10 cellular contexts compared by ENCODE assay signal in genomic region chr21:26795866-26796329, GRCh38. TPM values are rescaled to one million over a fixed set of nuclear protein-coding genes. Genes with fewer than 3 reads are reported as not detected.
DNase-seq lines count a peak whose midpoint lies in the region; ATAC-seq and TF ChIP-seq lines count a peak whose summit lies in the region.
"Had no signal": no experiment of that assay in that cellular context is flagged by ENCODE, and none has a peak within 500 bp of the region (broad histone marks: within the 10 kb centered on the region; RNA-seq: fewer than 3 reads in every experiment).

No MANE protein-coding gene starts in this region.

- ATAC-seq in stimulated activated memory B cell treated with anti-CD40 and anti-IgM and Interleukin-4, amounts not matched to agents 10 μg/mL and 1 μg/mL and 100 μg/mL, for 72 hours: no peak
- no peak for ATAC-seq in HG03354 (IDR thresholded peaks at IDR 0.05; ENCODE audit: poor library complexity, severe bottlenecking, unreplicated experiment)

- H4K20me1 ChIP-seq in osteoblast (ENCODE audit: insufficient read depth, low read length) (no peaks in the 10 kb centered on the region), MM.1S (ENCODE audit: insufficient read depth, low read length) (no peaks in the 10 kb centered on the region)

- DNase-seq in COLO829 (ENCODE audit: low spot score) (peak; percentile 80), fibroblast of the conjunctiva (ENCODE audit: low read depth) (peak; percentile 86), osteoblast (ENCODE audit: insufficient read length, low spot score, missing footprints) (peak; percentile 75), MM.1S (no peak), NCI-H524 (lab: John Stamatoyannopoulos, UW) (no peak)

- H3K4me1 ChIP-seq in osteoblast (ENCODE audit: insufficient read depth, low read length) (peaks cover 22% of the 10 kb centered on the region), MM.1S (ENCODE audit: low read length) (no peaks in the 10 kb centered on the region)

- no peak overlapping the region for H3K9ac ChIP-seq in MM.1S (ENCODE audit: low read length)
- H3K9ac ChIP-seq: KMS-11 had no signal

- H3K9me3 Mint-ChIP-seq in stimulated activated memory B cell treated with anti-CD40 and anti-IgM and Interleukin-4, amounts not matched to agents 10 μg/mL and 1 μg/mL and 100 μg/mL, for 72 hours: peaks cover 9% of the 10 kb centered on the region

- no peaks in the 10 kb centered on the region for H3K36me3 ChIP-seq in osteoblast (ENCODE audit: insufficient read depth, low read length)
- no peaks in the 10 kb centered on the region for H3K36me3 ChIP-seq in MM.1S (replicated peaks; ENCODE audit: insufficient read depth, low read length)

- H2AFZ ChIP-seq in osteoblast (ENCODE audit: low read length): no peak overlapping the region
- no peak overlapping the region for H2AFZ ChIP-seq in MM.1S (ENCODE audit: low read length)

- H3K79me2 ChIP-seq in osteoblast (ENCODE audit: insufficient read depth, low read length) (no peaks in the 10 kb centered on the region), MM.1S (ENCODE audit: low read length) (no peaks in the 10 kb centered on the region)

- no peak overlapping the region for H3K27ac Mint-ChIP-seq in stimulated activated memory B cell treated with anti-CD40 and anti-IgM and Interleukin-4, amounts not matched to agents 10 μg/mL and 1 μg/mL and 100 μg/mL, for 72 hours

- no peaks in the 10 kb centered on the region for H3K9me2 ChIP-seq in MM.1S (replicated peaks; ENCODE audit: insufficient read depth, low read length)

- no peak overlapping the region for H3K4me3 Mint-ChIP-seq in stimulated activated memory B cell treated with anti-CD40 and anti-IgM and Interleukin-4, amounts not matched to agents 10 μg/mL and 1 μg/mL and 100 μg/mL, for 72 hours
- H3K4me3 Mint-ChIP-seq: central memory CD8-positive, alpha-beta T cell had no signal

- peak overlapping the region; percentile 61 for H3K4me2 ChIP-seq in osteoblast (ENCODE audit: insufficient read depth, low read length)
- no peak overlapping the region for H3K4me2 ChIP-seq in MM.1S (ENCODE audit: low read depth, low read length)
- H3K4me2 ChIP-seq: KMS-11 had no signal

- H3K27ac ChIP-seq in osteoblast (ENCODE audit: low read depth, low read length): peak overlapping the region; percentile 25
- H3K27ac ChIP-seq in MM.1S (ENCODE audit: low read length): no peak overlapping the region
- H3K27ac ChIP-seq: KMS-11 had no signal

- no peak for TF ChIP-seq CTCF in osteoblast (IDR thresholded peaks at IDR 0.05; ENCODE audit: extremely low read depth, low read depth, low read length)
- no peak for TF ChIP-seq CTCF in MM.1S (IDR thresholded peaks at IDR 0.05; ENCODE audit: low read length)

- H3K27me3 ChIP-seq in osteoblast (ENCODE audit: insufficient read depth, low read length) (no peaks in the 10 kb centered on the region), MM.1S (replicated peaks; ENCODE audit: insufficient read depth, low read length) (no peaks in the 10 kb centered on the region)

- peak overlapping the region; percentile 27 for H3K4me3 ChIP-seq in osteoblast (ENCODE audit: insufficient read depth, low read length)
- H3K4me3 ChIP-seq in MM.1S (ENCODE audit: low read length): no peak overlapping the region

- H3K27me3 Mint-ChIP-seq in stimulated activated memory B cell treated with anti-CD40 and anti-IgM and Interleukin-4, amounts not matched to agents 10 μg/mL and 1 μg/mL and 100 μg/mL, for 72 hours: no peaks in the 10 kb centered on the region
- H3K27me3 Mint-ChIP-seq: central memory CD8-positive, alpha-beta T cell had no signal

- H3K4me1 Mint-ChIP-seq in stimulated activated memory B cell treated with anti-CD40 and anti-IgM and Interleukin-4, amounts not matched to agents 10 μg/mL and 1 μg/mL and 100 μg/mL, for 72 hours: no peaks in the 10 kb centered on the region
- H3K4me1 Mint-ChIP-seq: central memory CD8-positive, alpha-beta T cell had no signal

- no peaks in the 10 kb centered on the region for H3F3A ChIP-seq in MM.1S (ENCODE audit: insufficient read depth, low read length)

- no peaks in the 10 kb centered on the region for H3K36me3 Mint-ChIP-seq in stimulated activated memory B cell treated with anti-CD40 and anti-IgM and Interleukin-4, amounts not matched to agents 10 μg/mL and 1 μg/mL and 100 μg/mL, for 72 hours

- H3K9me3 ChIP-seq in osteoblast (ENCODE audit: low read depth, low read length) (no peaks in the 10 kb centered on the region), MM.1S (replicated peaks; ENCODE audit: insufficient read depth, low read length) (no peaks in the 10 kb centered on the region)

TF ChIP-seq in PFSK-1, 5 proteins besides CTCF, POLR2A, EP300 and RAD21:
- no peak for TF ChIP-seq POLR2AphosphoS5 (IDR thresholded peaks at IDR 0.05; ENCODE audit: low read depth, low read length)
- peak; percentile 34; the same call in 1 of the 2 replicates for TF ChIP-seq SIN3A (IDR thresholded peaks at IDR 0.05; ENCODE audit: borderline replicate concordance, insufficient read depth, low read length)
- no peak for TF ChIP-seq REST (IDR thresholded peaks at IDR 0.05; ENCODE audit: insufficient read depth in 1 of 2, low read depth in 2 of 2, low read length in 2 of 2)
- TF ChIP-seq FOXP2 (optimal IDR thresholded peaks at IDR 0.05; ENCODE audit: borderline replicate concordance, extremely low read depth, extremely low read length, insufficient read depth): peak; percentile 26

RNA-seq across cellular contexts. Expression of gene ADAMTS1, which starts 49.3 kb away (rescaled TPM):
- 44.0 TPM for polyA plus RNA-seq in PFSK-1 (2012; ENCODE audit: insufficient read length, low read depth)
- total RNA-seq in osteoblast: 182 and 243 TPM in 2 replicates

Comparison
In these comparisons a context has a peak if more than half of its experiments do, and no peak if none do; other contexts are left out.
1. DNase-seq: peak in COLO829 (single experiment), fibroblast of the conjunctiva (single experiment) and osteoblast (single experiment); none in MM.1S (single experiment) and NCI-H524 (0 of 2).